In the genomic region with DNA sequence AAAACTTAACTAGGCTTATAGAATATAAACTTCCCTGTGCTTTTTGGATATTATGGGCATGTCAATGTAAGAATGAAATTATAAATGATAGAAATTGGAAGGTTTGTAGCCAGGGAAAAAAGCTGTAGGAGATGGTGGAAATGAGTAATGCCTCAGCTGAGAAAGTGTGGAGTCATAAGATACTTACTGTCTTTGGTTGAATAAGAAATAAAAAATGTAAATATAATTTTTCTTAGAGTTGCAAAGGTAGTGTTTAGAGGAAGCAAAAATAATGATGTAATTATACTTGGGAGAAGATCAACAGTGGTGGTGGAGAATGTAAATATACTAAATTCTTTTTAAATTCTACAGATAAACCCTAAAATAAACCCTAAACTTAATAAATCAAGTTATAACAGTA, we compare ENCODE assay signal across 25 cellular contexts. TPM values are rescaled to one million over a fixed set of nuclear protein-coding genes. Genes with fewer than 3 reads are reported as not detected.
DNase-seq lines count a peak whose midpoint lies in the region; ATAC-seq and TF ChIP-seq lines count a peak whose summit lies in the region.
"Had no signal": no experiment of that assay in that cellular context is flagged by ENCODE, and none has a peak within 500 bp of the region (broad histone marks: within the 10 kb centered on the region; RNA-seq: fewer than 3 reads in every experiment).

No MANE protein-coding gene starts in this region.

- in situ Hi-C loops in IMR-90 (cut with MboI; ENCODE audit: low sequenced_read_pairs) = no loop called here

- H4K5ac ChIP-seq in IMR-90 (ENCODE audit: low read depth, low read length) = no peak overlapping the region

- no peak overlapping the region; the same call in 1 of the 2 replicates for H2BK20ac ChIP-seq in IMR-90 (ENCODE audit: low read depth, low read length)

- peak overlapping the region; percentile 100 for H2BK5ac ChIP-seq in IMR-90 (ENCODE audit: low read depth, low read length, poor library complexity, severe bottlenecking)

- H3K18ac ChIP-seq in IMR-90 (ENCODE audit: low read depth, low read length) = 0 out of 2 replicates have a peak overlapping the region, but pooled peaks have one; percentile 6

- H3K56ac ChIP-seq in IMR-90 (ENCODE audit: extremely low read depth, insufficient read depth, low read length) = peak overlapping the region; percentile 92; the same call in 1 of the 2 replicates

- peak; percentile 88 for ATAC-seq in IMR-90 (ENCODE audit: low read depth)
- peak; percentile 54 for ATAC-seq in foreskin keratinocyte
- no peak for ATAC-seq in activated T-helper 17 cell treated with anti-CD3 and anti-CD28 coated beads, Interleukin-2, amount 50 U/mL, for 72 hours (replicated peaks)
- no peak for ATAC-seq in stimulated activated memory B cell treated with anti-CD40 and anti-IgM and Interleukin-4, amounts not matched to agents 10 μg/mL and 1 μg/mL and 100 μg/mL, for 72 hours
- ATAC-seq: activated CD4-positive, alpha-beta T cell treated with anti-CD3 and anti-CD28 coated beads for 36 hours; activated T-cell treated with anti-CD3 and anti-CD28 coated beads, Interleukin-2, amount 50 U/mL, for 4 hours; natural killer cell; stimulated activated effector memory CD8-positive, alpha-beta T cell treated with anti-CD3 and anti-CD28 coated beads, Interleukin-12 subunit alpha, Interleukin-12 subunit beta, amount 100 ng/mL, for 72 hours; T-helper 17 cell had no signal

- dilution Hi-C loops in IMR-90 (cut with HindIII; ENCODE audit: low sequenced_read_pairs, unreplicated experiment) = no loop called here

- peaks cover 9% of the 10 kb centered on the region; the same call in 1 of the 2 replicates for H3K9me1 ChIP-seq in IMR-90 (ENCODE audit: insufficient read depth, low read length)

- no peak overlapping the region for H3K4me3 ChIP-seq in AG10803 (ENCODE audit: low read length)
- H3K4me3 ChIP-seq in IMR-90 (ENCODE audit: insufficient read depth, low read depth, low read length) = no peak overlapping the region
- H3K4me3 ChIP-seq in choroid plexus epithelial cell (ENCODE audit: low read depth, low read length) = no peak overlapping the region
- H3K4me3 ChIP-seq: left ventricle myocardium inferior, spleen had no signal

- POLR2A ChIA-PET in IMR-90 (lab: Charles Lee; ENCODE audit: unreplicated experiment) = interaction anchor here (0.6 to 1.6 kb wide), 5 partner anchors 17 to 88 kb away, joined by 3 to 6 read pairs (median 3); no protein-coding TSS in a partner anchor

- H2BK15ac ChIP-seq in IMR-90 (ENCODE audit: low read depth, low read length) = no peak overlapping the region

- no peak overlapping the region for H2AFZ ChIP-seq in IMR-90 (replicated peaks; ENCODE audit: low read length, poor library complexity)

- no peak overlapping the region for H2AK5ac ChIP-seq in IMR-90 (ENCODE audit: low read depth, low read length)

- H3K4me2 ChIP-seq in IMR-90 (ENCODE audit: low read depth, low read length) = 0 out of 2 replicates have a peak overlapping the region, but pooled peaks have one; percentile 64
- H3K4me2 ChIP-seq: KMS-11 had no signal

- no peak overlapping the region for H2AK9ac ChIP-seq in IMR-90 (replicated peaks; ENCODE audit: low read depth, low read length, poor library complexity)

- no peak for TF ChIP-seq RAD21 in IMR-90 (IDR thresholded peaks at IDR 0.05; ENCODE audit: low read length)

- H3K36me3 Mint-ChIP-seq in activated T-helper 17 cell treated with anti-CD3 and anti-CD28 coated beads, Interleukin-2, amount 50 U/mL, for 72 hours (ENCODE audit: low read depth) = no peaks in the 10 kb centered on the region
- H3K36me3 Mint-ChIP-seq in stimulated activated memory B cell treated with anti-CD40 and anti-IgM and Interleukin-4, amounts not matched to agents 10 μg/mL and 1 μg/mL and 100 μg/mL, for 72 hours = no peaks in the 10 kb centered on the region
- H3K36me3 Mint-ChIP-seq: natural killer cell; stimulated activated effector memory CD8-positive, alpha-beta T cell treated with anti-CD3 and anti-CD28 coated beads, Interleukin-12 subunit alpha, Interleukin-12 subunit beta, amount 100 ng/mL, for 72 hours had no signal

- no peak overlapping the region for H3K23ac ChIP-seq in IMR-90 (ENCODE audit: low read depth, low read length)

- H4K8ac ChIP-seq in IMR-90 (ENCODE audit: low read depth in 2 of 2, low read length in 2 of 2) = no peak overlapping the region; a peak in 2 of 4 replicates

- no peaks in the 10 kb centered on the region for H3K9me3 ChIP-seq in IMR-90 (ENCODE audit: control insufficient read depth, insufficient read depth, low read length)
- H3K9me3 ChIP-seq: left ventricle myocardium inferior, spleen had no signal

- no peak overlapping the region for H4K91ac ChIP-seq in IMR-90 (ENCODE audit: insufficient read depth, low read depth, low read length)

- H3K9ac ChIP-seq in IMR-90 (ENCODE audit: low read depth, low read length) = no peak overlapping the region
- H3K9ac ChIP-seq: KMS-11 had no signal

- peaks cover 4% of the 10 kb centered on the region for H3K27me3 Mint-ChIP-seq in activated T-helper 17 cell treated with anti-CD3 and anti-CD28 coated beads, Interleukin-2, amount 50 U/mL, for 72 hours
- no peaks in the 10 kb centered on the region for H3K27me3 Mint-ChIP-seq in stimulated activated memory B cell treated with anti-CD40 and anti-IgM and Interleukin-4, amounts not matched to agents 10 μg/mL and 1 μg/mL and 100 μg/mL, for 72 hours
- H3K27me3 Mint-ChIP-seq: activated CD4-positive, alpha-beta T cell treated with anti-CD3 and anti-CD28 coated beads for 36 hours; CD4-positive, alpha-beta T cell; dendritic cell treated with granulocyte-macrophage colony-stimulating factor and Interleukin-4, amounts not matched to agents 40 ng/mL and 50 ng/mL, for 4 days; T-helper 17 cell had no signal

- H3K36me3 ChIP-seq in IMR-90 (ENCODE audit: control insufficient read depth, insufficient read depth, low read length) = no peaks in the 10 kb centered on the region
- H3K36me3 ChIP-seq: left ventricle myocardium inferior, spleen had no signal

- intact Hi-C loops in IMR-90 (cut with micrococcal nuclease) = loop anchor here (2.0 kb wide), 1 partner anchor 17 kb away; no protein-coding TSS in a partner anchor

- no peaks in the 10 kb centered on the region for H3K27me3 ChIP-seq in IMR-90 (ENCODE audit: control insufficient read depth, insufficient read depth, low read length)
- H3K27me3 ChIP-seq in foreskin keratinocyte = no peaks in the 10 kb centered on the region
- H3K27me3 ChIP-seq: spleen had no signal

- H3K4me1 ChIP-seq in IMR-90 (ENCODE audit: control insufficient read depth, insufficient read depth, low read length) = peaks cover 11% of the 10 kb centered on the region
- peaks cover 10% of the 10 kb centered on the region for H3K4me1 ChIP-seq in foreskin keratinocyte
- H3K4me1 ChIP-seq: spleen had no signal

- H3K27ac ChIP-seq in IMR-90 (ENCODE audit: insufficient read depth, low read length) (no peak overlapping the region; the same call in 1 of the 2 replicates), foreskin keratinocyte (no peak overlapping the region)
- H3K27ac ChIP-seq: KMS-11, left ventricle myocardium inferior, spleen had no signal

- no peak overlapping the region for H3K4me3 Mint-ChIP-seq in activated T-helper 17 cell treated with anti-CD3 and anti-CD28 coated beads, Interleukin-2, amount 50 U/mL, for 72 hours
- no peak overlapping the region for H3K4me3 Mint-ChIP-seq in stimulated activated memory B cell treated with anti-CD40 and anti-IgM and Interleukin-4, amounts not matched to agents 10 μg/mL and 1 μg/mL and 100 μg/mL, for 72 hours
- H3K4me3 Mint-ChIP-seq: activated CD4-positive, alpha-beta T cell treated with anti-CD3 and anti-CD28 coated beads for 36 hours; activated T-cell treated with anti-CD3 and anti-CD28 coated beads, Interleukin-2, amount 50 U/mL, for 4 hours; CD4-positive, alpha-beta T cell; dendritic cell treated with granulocyte-macrophage colony-stimulating factor and Interleukin-4, amounts not matched to agents 40 ng/mL and 50 ng/mL, for 4 days; natural killer cell; stimulated activated effector memory CD8-positive, alpha-beta T cell treated with anti-CD3 and anti-CD28 coated beads, Interleukin-12 subunit alpha, Interleukin-12 subunit beta, amount 100 ng/mL, for 72 hours; T-helper 17 cell had no signal

- DNase-seq in AG10803 (ENCODE audit: low read depth) (peak; percentile 71), IMR-90 (peak; percentile 91), choroid plexus epithelial cell (ENCODE audit: low read depth) (peak; percentile 56), foreskin keratinocyte (peak in 1 of 2 donors; percentile 47), NCI-H510A (lab: John Stamatoyannopoulos, UW) (no peak), C1 segment of cervical spinal cord (lab: John Stamatoyannopoulos, UW) (no peak)
- DNase-seq: activated CD4-positive, alpha-beta T cell treated with anti-CD3 and anti-CD28 coated beads for 36 hours; activated naive CD4-positive, alpha-beta T cell; activated T-cell treated with anti-CD3 and anti-CD28 coated beads, Interleukin-2, amount 50 U/mL, for 4 hours; CD4-positive, alpha-beta T cell; DMS 273 treated with DMSO at 0.1 percent for 48 hours; foreskin melanocyte; hippocampal formation; left ventricle myocardium inferior; natural killer cell; NCI-H1694; NCI-H526; spleen; stimulated activated CD4-positive, alpha-beta T cell treated with anti-CD3 and anti-CD28 coated beads, Interleukin-2, amount 100 ng/mL, for 48 hours; T-helper 17 cell had no signal

- H3K14ac ChIP-seq in IMR-90 (replicated peaks; ENCODE audit: low read depth, low read length) = no peak overlapping the region

- no peak overlapping the region for H2BK120ac ChIP-seq in IMR-90 (ENCODE audit: low read depth, low read length)

- CTCF ChIA-PET in IMR-90 (lab: Yijun Ruan, JAX) = interaction anchor here (0.9 to 1.5 kb wide), 2 partner anchors 17 to 87 kb away, joined by 3 to 6 read pairs; no protein-coding TSS in a partner anchor

- H3K27ac Mint-ChIP-seq in activated T-helper 17 cell treated with anti-CD3 and anti-CD28 coated beads, Interleukin-2, amount 50 U/mL, for 72 hours = no peak overlapping the region
- H3K27ac Mint-ChIP-seq in stimulated activated memory B cell treated with anti-CD40 and anti-IgM and Interleukin-4, amounts not matched to agents 10 μg/mL and 1 μg/mL and 100 μg/mL, for 72 hours = no peak overlapping the region
- H3K27ac Mint-ChIP-seq: activated CD4-positive, alpha-beta T cell treated with anti-CD3 and anti-CD28 coated beads for 36 hours; CD4-positive, alpha-beta T cell; dendritic cell treated with granulocyte-macrophage colony-stimulating factor and Interleukin-4, amounts not matched to agents 40 ng/mL and 50 ng/mL, for 4 days; natural killer cell; stimulated activated effector memory CD8-positive, alpha-beta T cell treated with anti-CD3 and anti-CD28 coated beads, Interleukin-12 subunit alpha, Interleukin-12 subunit beta, amount 100 ng/mL, for 72 hours; T-helper 17 cell had no signal

- TF ChIP-seq POLR2A in IMR-90 (IDR thresholded peaks at IDR 0.05; ENCODE audit: low read depth, low read length) = no peak

- H3K79me1 ChIP-seq in IMR-90 (ENCODE audit: low read depth in 1 of 2, low read length in 2 of 2) = peaks cover 0 to 11% of the 10 kb centered on the region in 2 experiments; a peak in 1 of 4 replicates

- no TSS peak for BruUV-seq in IMR-90 (replicated peaks; lab: Mats Ljungman, UMichigan)

- TF ChIP-seq CTCF in AG10803 (conservative IDR thresholded peaks at IDR 0.05; ENCODE audit: low read length) = no peak
- no peak for TF ChIP-seq CTCF in IMR-90 (conservative IDR thresholded peaks at IDR 0.05; ENCODE audit: low read depth, low read length)
- no peak for TF ChIP-seq CTCF in choroid plexus epithelial cell (conservative IDR thresholded peaks at IDR 0.05; ENCODE audit: low read depth, low read length)
- TF ChIP-seq CTCF in foreskin keratinocyte (conservative IDR thresholded peaks at IDR 0.05) = no peak

- H3K9me3 Mint-ChIP-seq in activated T-helper 17 cell treated with anti-CD3 and anti-CD28 coated beads, Interleukin-2, amount 50 U/mL, for 72 hours = no peaks in the 10 kb centered on the region
- peaks cover 3% of the 10 kb centered on the region for H3K9me3 Mint-ChIP-seq in stimulated activated memory B cell treated with anti-CD40 and anti-IgM and Interleukin-4, amounts not matched to agents 10 μg/mL and 1 μg/mL and 100 μg/mL, for 72 hours
- H3K9me3 Mint-ChIP-seq: activated T-cell treated with anti-CD3 and anti-CD28 coated beads, Interleukin-2, amount 50 U/mL, for 4 hours; CD4-positive, alpha-beta T cell; dendritic cell treated with granulocyte-macrophage colony-stimulating factor and Interleukin-4, amounts not matched to agents 40 ng/mL and 50 ng/mL, for 4 days had no signal

- no peaks in the 10 kb centered on the region for H3K4me1 Mint-ChIP-seq in activated T-helper 17 cell treated with anti-CD3 and anti-CD28 coated beads, Interleukin-2, amount 50 U/mL, for 72 hours
- H3K4me1 Mint-ChIP-seq in stimulated activated memory B cell treated with anti-CD40 and anti-IgM and Interleukin-4, amounts not matched to agents 10 μg/mL and 1 μg/mL and 100 μg/mL, for 72 hours = no peaks in the 10 kb centered on the region
- H3K4me1 Mint-ChIP-seq: activated CD4-positive, alpha-beta T cell treated with anti-CD3 and anti-CD28 coated beads for 36 hours; natural killer cell; stimulated activated effector memory CD8-positive, alpha-beta T cell treated with anti-CD3 and anti-CD28 coated beads, Interleukin-12 subunit alpha, Interleukin-12 subunit beta, amount 100 ng/mL, for 72 hours; T-helper 17 cell had no signal

- no peaks in the 10 kb centered on the region for H4K20me1 ChIP-seq in IMR-90 (ENCODE audit: insufficient read depth, low read length)

- H3K4ac ChIP-seq in IMR-90 (ENCODE audit: low read depth, low read length) = no peak overlapping the region

RNA-seq across cellular contexts. Expression of gene RND3, which starts 26.2 kb away (rescaled TPM):
- total RNA-seq in IMR-90 (2012; rRNA removed) (331 and 449 TPM in 2 replicates), foreskin keratinocyte (60.8 and 61.3 TPM in 2 replicates)
- polyA plus RNA-seq in IMR-90 (2012; rRNA removed) (111 and 136 TPM in 2 replicates), foreskin keratinocyte (23.7 and 29.0 TPM in 2 replicates)
- polyA plus RNA-seq in IMR-90 (2012; cell fraction: cytosol; rRNA removed) = 23.5 and 27.4 TPM in 2 replicates
- polyA plus RNA-seq in IMR-90 (2012; cell fraction: nucleus; rRNA removed; ENCODE audit: low replicate concordance) = 14.3 and 120 TPM in 2 replicates
- not detected for total RNA-seq in activated T-helper 17 cell treated with anti-CD3 and anti-CD28 coated beads, Interleukin-2, amount 50 U/mL, for 72 hours
- total RNA-seq: activated CD4-positive, alpha-beta T cell treated with anti-CD3 and anti-CD28 coated beads for 36 hours; CD4-positive, alpha-beta T cell; natural killer cell; T-helper 17 cell had no signal

Comparison
In these comparisons a context has a peak if more than half of its experiments do, and no peak if none do; other contexts are left out.
1. DNase-seq: peak in AG10803 (single experiment), IMR-90 (single experiment) and choroid plexus epithelial cell (single experiment); none in NCI-H510A (single experiment) and C1 segment of cervical spinal cord (0 of 14).
2. ATAC-seq: peak in IMR-90 (single experiment) and foreskin keratinocyte (single experiment); none in activated T-helper 17 cell treated with anti-CD3 and anti-CD28 coated beads, Interleukin-2, amount 50 U/mL, for 72 hours (single experiment) and stimulated activated memory B cell treated with anti-CD40 and anti-IgM and Interleukin-4, amounts not matched to agents 10 μg/mL and 1 μg/mL and 100 μg/mL, for 72 hours (single experiment).
3. RNA of gene RND3, which starts 26.2 kb away (total RNA-seq): 331 to 449 TPM in IMR-90 and 60.8 to 61.3 TPM in foreskin keratinocyte; not detected in activated T-helper 17 cell treated with anti-CD3 and anti-CD28 coated beads, Interleukin-2, amount 50 U/mL, for 72 hours; every median in the first group is over 10 times any median in the second.